In the genomic region with DNA sequence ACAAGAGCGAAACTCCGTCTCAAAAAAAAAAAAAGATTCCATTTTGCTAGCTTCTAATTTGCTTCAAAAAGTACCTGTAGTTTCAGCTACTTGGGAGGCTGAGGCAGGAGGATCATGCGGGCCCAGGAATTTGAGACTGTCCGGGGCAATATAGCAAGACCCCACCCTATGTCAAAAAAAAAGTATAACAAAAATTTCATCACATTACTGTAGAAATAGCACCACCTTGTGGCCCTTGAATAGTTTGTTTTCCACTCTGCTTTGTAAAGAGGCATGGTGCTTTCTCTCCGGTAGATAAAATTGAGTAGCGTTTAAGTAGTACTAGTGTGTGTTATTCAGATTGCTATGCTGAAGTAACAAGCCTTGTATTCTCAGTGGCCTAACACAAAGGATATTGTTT, we compare ENCODE assay signal across 8 cellular contexts. TPM values are rescaled to one million over a fixed set of nuclear protein-coding genes. Genes with fewer than 3 reads are reported as not detected.
A peak's percentile ranks its signal among the peaks of the same experiment; 100 is the strongest.
DNase-seq lines count a peak whose midpoint lies in the region; ATAC-seq and TF ChIP-seq lines count a peak whose summit lies in the region.

No MANE protein-coding gene starts in this region.

- H3K27me3 Mint-ChIP-seq in CD4-positive, alpha-beta memory T cell = no peaks in the 10 kb centered on the region
- H3K27me3 Mint-ChIP-seq in activated B cell treated with CpG ODN at 0.5 μM for 24 hours = no peaks in the 10 kb centered on the region

- in situ Hi-C loops in GM13977 (cut with MboI; ENCODE audit: low pct_unique_long_range_greater_than_20kb, low sequenced_read_pairs, unreplicated experiment) = loop anchor here (25.0 kb wide), 1 partner anchor 329 kb away; a partner anchor contains a TSS

- no peaks in the 10 kb centered on the region for H3K9me3 Mint-ChIP-seq in CD4-positive, alpha-beta memory T cell
- H3K9me3 Mint-ChIP-seq in activated B cell treated with CpG ODN at 0.5 μM for 24 hours = no peaks in the 10 kb centered on the region

- H3K27ac ChIP-seq in CD4-positive, alpha-beta memory T cell (ENCODE audit: low read depth, low read length) = no peak overlapping the region
- H3K27ac ChIP-seq in prostate gland = no peak overlapping the region

- H3K4me3 Mint-ChIP-seq in CD4-positive, alpha-beta memory T cell = no peak overlapping the region
- no peak overlapping the region for H3K4me3 Mint-ChIP-seq in activated B cell treated with CpG ODN at 0.5 μM for 24 hours

- no peak overlapping the region for H3K27ac Mint-ChIP-seq in CD4-positive, alpha-beta memory T cell
- H3K27ac Mint-ChIP-seq in activated B cell treated with CpG ODN at 0.5 μM for 24 hours = no peak overlapping the region

- TF ChIP-seq POLR2A in prostate gland (IDR thresholded peaks at IDR 0.05) = no peak

- H3K4me3 ChIP-seq in CD4-positive, alpha-beta memory T cell (ENCODE audit: low read length in 2 of 2) = no peak overlapping the region
- no peak overlapping the region for H3K4me3 ChIP-seq in prostate gland

- POLR2A ChIA-PET in CD4-positive, alpha-beta memory T cell (lab: Charles Lee; ENCODE audit: partially characterized antibody) = interaction anchor here (0.7 kb wide), 1 partner anchor 292 kb away, joined by 3 read pairs; no protein-coding TSS in a partner anchor
- POLR2A ChIA-PET in activated B cell treated with CpG ODN at 0.5 μM for 24 hours (lab: Charles Lee) = no interaction called here

- 40% methylated on average over 6 of the region's 6 CpGs for WGBS in prostate gland

- no peaks in the 10 kb centered on the region for H3K4me1 ChIP-seq in CD4-positive, alpha-beta memory T cell (ENCODE audit: insufficient read depth, low read length)
- no peaks in the 10 kb centered on the region for H3K4me1 ChIP-seq in prostate gland (replicated peaks)

- peaks cover 0 to 3% (median 3%) of the 10 kb centered on the region in 4 donors for H3K4me1 Mint-ChIP-seq in CD4-positive, alpha-beta memory T cell
- peaks cover 3% of the 10 kb centered on the region for H3K4me1 Mint-ChIP-seq in activated B cell treated with CpG ODN at 0.5 μM for 24 hours

- intact Hi-C loops in CD4-positive, alpha-beta memory T cell (cut with micrococcal nuclease) = loop anchor here (1.0 to 5.0 kb wide), 4 partner anchors 341 to 499 kb away; a partner anchor contains a TSS
- intact Hi-C loops in activated B cell treated with CpG ODN at 0.5 μM for 24 hours (cut with micrococcal nuclease) = loop anchor here (1.0 to 10.0 kb wide), 4 partner anchors 237 to 415 kb away; no protein-coding TSS in a partner anchor
- intact Hi-C loops in prostate gland (cut with DNase I) = loop anchor here (5.0 kb wide), 2 partner anchors 269 to 314 kb away; a partner anchor contains a TSS

- ATAC-seq in activated B cell treated with CpG ODN at 0.5 μM for 24 hours (ENCODE audit: low read depth) = peak; percentile 58
- ATAC-seq in HG03025 (IDR thresholded peaks at IDR 0.05; ENCODE audit: low FRiP score, unreplicated experiment) = no peak

- DNase-seq in CD4-positive, alpha-beta memory T cell = peak in 4 of 5 donors; percentile 59 to 68 (median 62)
- DNase-seq in GM13977 (ENCODE audit: low spot score) = peak; percentile 58
- peak; percentile 78 for DNase-seq in NCI-H2196 (lab: John Stamatoyannopoulos, UW; ENCODE audit: unreplicated experiment)
- no peak for DNase-seq in activated B cell treated with CpG ODN at 0.5 μM for 24 hours
- DNase-seq in glomerular visceral epithelial cell (ENCODE audit: extremely low spot score) = peak; percentile 60
- peak; percentile 38 for DNase-seq in prostate gland (ENCODE audit: low spot score)
- DNase-seq in GM19240 (ENCODE audit: insufficient read length, low spot score) = no peak

- peak; percentile 58 for TF ChIP-seq CTCF in GM13977 (IDR thresholded peaks at IDR 0.05; ENCODE audit: extremely low read depth, insufficient read depth, missing control alignments)
- no peak for TF ChIP-seq CTCF in activated B cell treated with CpG ODN at 0.5 μM for 24 hours (IDR thresholded peaks at IDR 0.05)
- TF ChIP-seq CTCF in prostate gland (IDR thresholded peaks at IDR 0.05) = peak; percentile 25 to 68 (median 58)

- CTCF ChIA-PET in CD4-positive, alpha-beta memory T cell (lab: Charles Lee; ENCODE audit: partially characterized antibody) = interaction anchor here (0.7 to 5.9 kb wide), 7 partner anchors 268 to 417 kb away, joined by 3 to 90 read pairs (median 3); a partner anchor contains a TSS
- CTCF ChIA-PET in activated B cell treated with CpG ODN at 0.5 μM for 24 hours (lab: Charles Lee) = interaction anchor here (0.6 to 2.3 kb wide), 3 partner anchors 125 to 340 kb away, joined by 3 to 13 read pairs (median 3); no protein-coding TSS in a partner anchor

- H3K36me3 ChIP-seq in CD4-positive, alpha-beta memory T cell (ENCODE audit: insufficient read depth, low read length) = no peaks in the 10 kb centered on the region
- H3K36me3 ChIP-seq in prostate gland = no peaks in the 10 kb centered on the region

- no peaks in the 10 kb centered on the region for H3K27me3 ChIP-seq in CD4-positive, alpha-beta memory T cell (ENCODE audit: insufficient read depth, low read length)
- H3K27me3 ChIP-seq in prostate gland (replicated peaks; ENCODE audit: insufficient read depth) = no peaks in the 10 kb centered on the region

- H3K9me3 ChIP-seq in CD4-positive, alpha-beta memory T cell (ENCODE audit: control insufficient read depth in 1 of 2, low read length in 2 of 2) = no peaks in the 10 kb centered on the region
- no peaks in the 10 kb centered on the region for H3K9me3 ChIP-seq in prostate gland

- H3K36me3 Mint-ChIP-seq in CD4-positive, alpha-beta memory T cell = peaks cover 0 to 1% of the 10 kb centered on the region in 2 donors
- no peaks in the 10 kb centered on the region for H3K36me3 Mint-ChIP-seq in activated B cell treated with CpG ODN at 0.5 μM for 24 hours (ENCODE audit: low read depth)

RNA-seq across cellular contexts. Expression of a gene that starts 18.2 kb away (rescaled TPM):
- total RNA-seq in CD4-positive, alpha-beta memory T cell = 100 to 1,000 TPM; 125 to 127 TPM
- polyA plus RNA-seq in CD4-positive, alpha-beta memory T cell = 10 to 100 TPM; 13.3 to 24.5 TPM
- total RNA-seq in activated B cell treated with CpG ODN at 0.5 μM for 24 hours (85.4 and 101 TPM in 2 replicates), prostate gland (10 to 100 TPM; 13.7 to 17.7 TPM)

RNA-seq across cellular contexts. Expression of a gene that starts 29.2 kb away (rescaled TPM):
- total RNA-seq in CD4-positive, alpha-beta memory T cell = 100 to 1,000 TPM; 105 to 107 TPM
- polyA plus RNA-seq in CD4-positive, alpha-beta memory T cell = 10 to 100 TPM in 1 of 2 donors, 1 to 10 TPM in 1; 7.6 to 35.6 TPM
- total RNA-seq in activated B cell treated with CpG ODN at 0.5 μM for 24 hours (75.6 and 90.6 TPM in 2 replicates), prostate gland (10 to 100 TPM; 53.1 to 66.2 TPM)

Comparison
In these comparisons a context has a peak if more than half of its experiments do, and no peak if none do; other contexts are left out.
1. DNase-seq: peak in CD4-positive, alpha-beta memory T cell (4 of 5), GM13977 (single experiment), NCI-H2196 (single experiment), glomerular visceral epithelial cell (single experiment) and prostate gland (single experiment); none in activated B cell treated with CpG ODN at 0.5 μM for 24 hours (single experiment) and GM19240 (single experiment).